ENCODE assay signal across 34 cellular contexts in genomic region chr12:57039016-57039798, GRCh38. TPM values are rescaled to one million over a fixed set of nuclear protein-coding genes. Genes with fewer than 3 reads are reported as not detected.
"Had no signal": no experiment of that assay in that cellular context is flagged by ENCODE, and none has a peak within 500 bp of the region (broad histone marks: within the 10 kb centered on the region; RNA-seq: fewer than 3 reads in every experiment).

No MANE protein-coding gene starts in this region.

- H3K27ac ChIP-seq: ascending aorta, PC-9, RWPE1, WERI-Rb-1 had no signal

- H3K9me3 ChIP-seq: ascending aorta had no signal

- H3K4me3 Mint-ChIP-seq: activated CD4-positive, alpha-beta memory T cell treated with anti-CD3 and anti-CD28 coated beads, Interleukin-2, amount 10 ng/mL, durations not matched to agents 7 days and 5 days; activated CD8-positive, alpha-beta memory T cell treated with anti-CD3 and anti-CD28 coated beads, Interleukin-2, amount 10 ng/mL, durations not matched to agents 7 days and 5 days; activated naive CD4-positive, alpha-beta T cell treated with anti-CD3 and anti-CD28 coated beads, Interleukin-2, amount 10 ng/mL, durations not matched to agents 7 days and 5 days; activated naive CD8-positive, alpha-beta T cell treated with anti-CD3 and anti-CD28 coated beads, Interleukin-2, amount 10 ng/mL, durations not matched to agents 7 days and 5 days had no signal

- DNase-seq: activated CD4-positive, alpha-beta memory T cell treated with anti-CD3 and anti-CD28 coated beads, Interleukin-2, amount 10 ng/mL, durations not matched to agents 7 days and 5 days; activated CD4-positive, alpha-beta T cell treated with anti-CD3 and anti-CD28 coated beads for 1 hour; activated CD4-positive, alpha-beta T cell treated with anti-CD3 and anti-CD28 coated beads for 48 hours; activated CD4-positive, CD25-positive, alpha-beta regulatory T cell; activated CD8-positive, alpha-beta memory T cell treated with anti-CD3 and anti-CD28 coated beads for 24 hours; activated CD8-positive, alpha-beta memory T cell treated with anti-CD3 and anti-CD28 coated beads, Interleukin-2, amount 10 ng/mL, durations not matched to agents 7 days and 5 days; activated CD8-positive, alpha-beta memory T cell treated with anti-CD3 and anti-CD28 coated beads, Interleukin-2, amount 50 U/mL, for 48 hours; activated effector memory CD4-positive, alpha-beta T cell treated with Interleukin-2 at 50 U/mL for 16 hours; activated naive CD4-positive, alpha-beta T cell treated with anti-CD3 and anti-CD28 coated beads, Interleukin-2, amount 10 ng/mL, durations not matched to agents 7 days and 5 days; activated naive CD8-positive, alpha-beta T cell treated with anti-CD3 and anti-CD28 coated beads, Interleukin-2, amount 10 ng/mL, durations not matched to agents 7 days and 5 days; activated T-cell treated with anti-CD3 and anti-CD28 coated beads, Interleukin-2, amount 50 U/mL, for 48 hours; amygdala; NCI-H1092 treated with DMSO at 0.1 percent for 48 hours; NCI-H1417; NCI-H146; NCI-H187; NCI-H2029 treated with DMSO at 0.1 percent for 48 hours; NCI-H2107; NCI-H2171; NCI-H510A; NCI-H526; NCI-H748 treated with DMSO at 0.1 percent for 48 hours; NK-92 treated with Interleukin-12 subunit alpha and Interleukin-12 subunit beta, amount 100 ng/mL, for 24 hours; PC-9; SIG-M5; T1000; WERI-Rb-1 had no signal

- H3K4me1 Mint-ChIP-seq: activated CD4-positive, alpha-beta memory T cell treated with anti-CD3 and anti-CD28 coated beads, Interleukin-2, amount 10 ng/mL, durations not matched to agents 7 days and 5 days; activated CD8-positive, alpha-beta memory T cell treated with anti-CD3 and anti-CD28 coated beads, Interleukin-2, amount 10 ng/mL, durations not matched to agents 7 days and 5 days; activated naive CD4-positive, alpha-beta T cell treated with anti-CD3 and anti-CD28 coated beads, Interleukin-2, amount 10 ng/mL, durations not matched to agents 7 days and 5 days had no signal

- H3K36me3 Mint-ChIP-seq: activated CD8-positive, alpha-beta memory T cell treated with anti-CD3 and anti-CD28 coated beads, Interleukin-2, amount 10 ng/mL, durations not matched to agents 7 days and 5 days; activated naive CD4-positive, alpha-beta T cell treated with anti-CD3 and anti-CD28 coated beads, Interleukin-2, amount 10 ng/mL, durations not matched to agents 7 days and 5 days; activated naive CD8-positive, alpha-beta T cell treated with anti-CD3 and anti-CD28 coated beads, Interleukin-2, amount 10 ng/mL, durations not matched to agents 7 days and 5 days had no signal

- H3K4me3 ChIP-seq: ascending aorta, PC-9 had no signal

- H3K4me1 ChIP-seq: ascending aorta had no signal

- H3K36me3 ChIP-seq: ascending aorta, WERI-Rb-1 had no signal

- H3K9me3 Mint-ChIP-seq: activated CD4-positive, alpha-beta memory T cell treated with anti-CD3 and anti-CD28 coated beads, Interleukin-2, amount 10 ng/mL, durations not matched to agents 7 days and 5 days; activated naive CD4-positive, alpha-beta T cell treated with anti-CD3 and anti-CD28 coated beads, Interleukin-2, amount 10 ng/mL, durations not matched to agents 7 days and 5 days; activated naive CD8-positive, alpha-beta T cell treated with anti-CD3 and anti-CD28 coated beads, Interleukin-2, amount 10 ng/mL, durations not matched to agents 7 days and 5 days had no signal

- H3K27ac Mint-ChIP-seq: activated CD4-positive, alpha-beta memory T cell treated with anti-CD3 and anti-CD28 coated beads, Interleukin-2, amount 10 ng/mL, durations not matched to agents 7 days and 5 days; activated CD8-positive, alpha-beta memory T cell treated with anti-CD3 and anti-CD28 coated beads, Interleukin-2, amount 10 ng/mL, durations not matched to agents 7 days and 5 days; activated naive CD4-positive, alpha-beta T cell treated with anti-CD3 and anti-CD28 coated beads, Interleukin-2, amount 10 ng/mL, durations not matched to agents 7 days and 5 days; activated naive CD8-positive, alpha-beta T cell treated with anti-CD3 and anti-CD28 coated beads, Interleukin-2, amount 10 ng/mL, durations not matched to agents 7 days and 5 days had no signal

- H3K27me3 ChIP-seq: ascending aorta had no signal

RNA-seq across cellular contexts. Expression of gene MYO1A, which starts 10.7 kb away (rescaled TPM):
- total RNA-seq: ascending aorta, M059J, PC-9, Right ventricle myocardium inferior had no signal

RNA-seq across cellular contexts. Expression of gene TAC3, which starts 22.9 kb away (rescaled TPM):
- total RNA-seq: activated CD4-positive, alpha-beta memory T cell treated with anti-CD3 and anti-CD28 coated beads, Interleukin-2, amount 10 ng/mL, durations not matched to agents 7 days and 5 days; activated CD8-positive, alpha-beta memory T cell treated with anti-CD3 and anti-CD28 coated beads, Interleukin-2, amount 10 ng/mL, durations not matched to agents 7 days and 5 days; ascending aorta; cardiac septum; M059J; PC-9; Right ventricle myocardium inferior; T-helper 2 cell treated with Interferon-gamma antibody and Interleukin-4, amounts not matched to agents 100 ng/mL and 5 ng/mL, for 36 hours had no signal
- polyA plus RNA-seq: adipose tissue had no signal
